31 cellular contexts compared by ENCODE assay signal in genomic region chr9:37700900-37701299, GRCh38. TPM values are rescaled to one million over a fixed set of nuclear protein-coding genes. Genes with fewer than 3 reads are reported as not detected.
"Had no signal": no experiment of that assay in that cellular context is flagged by ENCODE, and none has a peak within 500 bp of the region (broad histone marks: within the 10 kb centered on the region; RNA-seq: fewer than 3 reads in every experiment).

No MANE protein-coding gene starts in this region.

- H3K4me3 Mint-ChIP-seq: memory B cell; natural killer cell; neural crest cell; stimulated activated memory B cell treated with anti-CD40 and anti-IgM and Interleukin-4, amounts not matched to agents 10 μg/mL and 1 μg/mL and 100 μg/mL, for 72 hours; type B pancreatic cell had no signal

- H3K36me3 Mint-ChIP-seq: memory B cell, natural killer cell, type B pancreatic cell had no signal

- H3K36me3 ChIP-seq: esophagus muscularis mucosa, gastroesophageal sphincter, heart right ventricle, right atrium auricular region, spleen, tibial artery had no signal

- H3K4me3 ChIP-seq: coronary artery, esophagus muscularis mucosa, gastroesophageal sphincter, heart right ventricle, lung, right atrium auricular region, skin epidermis, spleen, testis, tibial artery had no signal

- H3K4me1 Mint-ChIP-seq: memory B cell; natural killer cell; neural crest cell; stimulated activated memory B cell treated with anti-CD40 and anti-IgM and Interleukin-4, amounts not matched to agents 10 μg/mL and 1 μg/mL and 100 μg/mL, for 72 hours had no signal

- H3K27ac Mint-ChIP-seq: memory B cell; natural killer cell; progenitor cell of endocrine pancreas; stimulated activated memory B cell treated with anti-CD40 and anti-IgM and Interleukin-4, amounts not matched to agents 10 μg/mL and 1 μg/mL and 100 μg/mL, for 72 hours; type B pancreatic cell had no signal

- H3K27ac ChIP-seq: coronary artery, esophagus muscularis mucosa, foreskin keratinocyte, gastroesophageal sphincter, heart right ventricle, parathyroid adenoma, right atrium auricular region, skin epidermis, spleen, testis, tibial artery had no signal

- H3K4me1 ChIP-seq: esophagus muscularis mucosa, foreskin keratinocyte, gastroesophageal sphincter, heart right ventricle, parathyroid adenoma, right atrium auricular region, spleen, testis, tibial artery had no signal

- H2AFZ ChIP-seq: parathyroid adenoma had no signal

- H3K9me3 ChIP-seq: esophagus muscularis mucosa, gastroesophageal sphincter, heart right ventricle, right atrium auricular region, spleen, testis, tibial artery had no signal

- DNase-seq: dermis blood vessel endothelial cell; effector memory CD4-positive, alpha-beta T cell; foreskin keratinocyte; glutamatergic neuron; heart right ventricle; hippocampal formation; left colon; left ventricle myocardium superior; natural killer cell; spleen; stimulated activated CD4-positive, alpha-beta T cell treated with anti-CD3 and anti-CD28 coated beads, Interleukin-4, amount 100 ng/mL, for 4 hours; stimulated activated naive CD8-positive, alpha-beta T cell treated with anti-CD3 and anti-CD28 coated beads, Interleukin-15, Interleukin-2, amounts not matched to agents 100 U/mL and 50 U/mL, for 24 hours; substantia nigra; testis; tibial artery had no signal

- H3K27me3 ChIP-seq: esophagus muscularis mucosa, heart right ventricle, right atrium auricular region, testis, tibial artery had no signal

- H3K79me2 ChIP-seq: parathyroid adenoma had no signal

- ATAC-seq: foreskin keratinocyte; gastroesophageal sphincter; heart right ventricle; left colon; left ventricle myocardium superior; natural killer cell; stimulated activated memory B cell treated with anti-CD40 and anti-IgM and Interleukin-4, amounts not matched to agents 10 μg/mL and 1 μg/mL and 100 μg/mL, for 72 hours; stimulated activated naive CD8-positive, alpha-beta T cell treated with anti-CD3 and anti-CD28 coated beads, Interleukin-15, Interleukin-2, amounts not matched to agents 100 U/mL and 50 U/mL, for 24 hours had no signal

- H3K9ac ChIP-seq: parathyroid adenoma had no signal

RNA-seq across cellular contexts. Expression of gene FRMPD1, which starts 50.1 kb away (rescaled TPM):
- total RNA-seq: dermis blood vessel endothelial cell, endothelial cell of umbilical vein, fibroblast of lung, mononuclear cell, natural killer cell, osteoblast had no signal
- polyA plus RNA-seq: endothelial cell of umbilical vein, fibroblast of lung had no signal
